Comparison of ENCODE assay signal across 35 cellular contexts in the genomic region with DNA sequence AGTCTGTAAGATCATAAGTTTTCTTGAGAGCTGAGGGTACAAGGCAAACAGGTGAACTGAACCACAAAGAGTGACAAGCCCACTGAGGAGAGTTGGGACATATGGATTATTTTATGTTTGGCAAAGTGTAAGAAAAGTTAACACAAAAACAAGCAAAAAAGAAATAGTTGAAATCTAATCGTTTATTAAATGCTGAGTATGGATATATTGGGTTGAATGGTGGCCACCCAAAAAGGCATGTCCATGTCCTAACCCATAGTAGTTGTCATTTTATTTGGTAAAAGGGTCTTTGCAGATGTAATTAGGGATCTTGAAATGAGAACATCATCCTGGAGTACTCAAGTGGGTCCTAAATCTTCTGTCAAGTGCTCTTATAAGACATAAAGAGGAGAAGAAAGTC. TPM values are rescaled to one million over a fixed set of nuclear protein-coding genes. Genes with fewer than 3 reads are reported as not detected.
"Had no signal": no experiment of that assay in that cellular context is flagged by ENCODE, and none has a peak within 500 bp of the region (broad histone marks: within the 10 kb centered on the region; RNA-seq: fewer than 3 reads in every experiment).

No MANE protein-coding gene starts in this region.

- FAIRE-seq: astrocyte, bronchial epithelial cell had no signal

- ATAC-seq: activated naive CD4-positive, alpha-beta T cell treated with anti-CD3 and anti-CD28 coated beads, Interleukin-2, amount 50 U/mL, for 72 hours; activated naive CD8-positive, alpha-beta T cell treated with anti-CD3 and anti-CD28 coated beads, Interleukin-2, amount 50 U/mL, for 24 hours; activated T-cell treated with anti-CD3 and anti-CD28 coated beads, Interleukin-2, amount 50 U/mL, for 4 hours; activated T-cell treated with anti-CD3 and anti-CD28 coated beads, Interleukin-2, amount 50 U/mL, for 72 hours; activated T-helper 17 cell treated with anti-CD3 and anti-CD28 coated beads, Interleukin-2, amount 50 U/mL, for 72 hours; body of pancreas had no signal

- H3K27me3 ChIP-seq: adrenal gland, ascending aorta, body of pancreas, brain microvascular endothelial cell, cardiac muscle cell had no signal

- H3K36me3 ChIP-seq: adrenal gland, ascending aorta, brain microvascular endothelial cell, breast epithelium, cardiac muscle cell had no signal

- DNase-seq: activated effector memory CD4-positive, alpha-beta T cell treated with anti-CD3 and anti-CD28 coated beads, Interleukin-2, amount 50 U/mL, for 16 hours; activated effector memory CD4-positive, alpha-beta T cell treated with Interleukin-2 at 50 U/mL for 16 hours; activated gamma-delta T cell; activated gamma-delta T cell treated with Interleukin-2 at 50 U/mL for 16 hours; activated naive CD4-positive, alpha-beta T cell; activated naive CD4-positive, alpha-beta T cell treated with anti-CD3 and anti-CD28 coated beads for 36 hours; activated naive CD4-positive, alpha-beta T cell treated with anti-CD3 and anti-CD28 coated beads, Interleukin-2, amount 10 ng/mL, durations not matched to agents 7 days and 5 days; activated naive CD4-positive, alpha-beta T cell treated with anti-CD3 and anti-CD28 coated beads, Interleukin-2, amount 50 U/mL, for 16 hours; activated naive CD8-positive, alpha-beta T cell treated with anti-CD3 and anti-CD28 coated beads for 36 hours; activated naive CD8-positive, alpha-beta T cell treated with anti-CD3 and anti-CD28 coated beads, Interleukin-2, amount 10 ng/mL, durations not matched to agents 7 days and 5 days; activated naive CD8-positive, alpha-beta T cell treated with anti-CD3 and anti-CD28 coated beads, Interleukin-2, amount 50 U/mL, for 24 hours; activated T-cell treated with anti-CD3 and anti-CD28 coated beads, Interleukin-2, amount 50 U/mL, for 1 hour; activated T-cell treated with anti-CD3 and anti-CD28 coated beads, Interleukin-2, amount 50 U/mL, for 24 hours; activated T-cell treated with anti-CD3 and anti-CD28 coated beads, Interleukin-2, amount 50 U/mL, for 4 hours; activated T-cell treated with anti-CD3 and anti-CD28 coated beads, Interleukin-2, amount 50 U/mL, for 48 hours; activated T-cell treated with anti-CD3 and anti-CD28 coated beads, Interleukin-2, amount 50 U/mL, for 72 hours; adrenal gland; amniotic stem cell; amygdala; anterior cingulate cortex; aorta; body of pancreas; brain microvascular endothelial cell; caudate nucleus; central memory CD4-positive, alpha-beta T cell; cerebellar nuclear complex had no signal

- H3K4me1 ChIP-seq: adrenal gland, ascending aorta, body of pancreas, breast epithelium had no signal

- H3K4me3 ChIP-seq: adrenal gland, ascending aorta, body of pancreas, breast epithelium, cardiac muscle cell had no signal

- H3K27ac ChIP-seq: adrenal gland, ascending aorta, body of pancreas, brain microvascular endothelial cell, breast epithelium, cardiac muscle cell had no signal

RNA-seq across cellular contexts. Expression of gene TWIST2, which starts 24.9 kb away (rescaled TPM):
- total RNA-seq: activated naive CD4-positive, alpha-beta T cell treated with anti-CD3 and anti-CD28 coated beads for 36 hours; activated naive CD4-positive, alpha-beta T cell treated with anti-CD3 and anti-CD28 coated beads, Interleukin-2, amount 50 U/mL, for 72 hours; activated naive CD8-positive, alpha-beta T cell treated with anti-CD3 and anti-CD28 coated beads for 36 hours; activated naive CD8-positive, alpha-beta T cell treated with anti-CD3 and anti-CD28 coated beads, Interleukin-2, amount 10 ng/mL, durations not matched to agents 7 days and 5 days; activated T-cell treated with anti-CD3 and anti-CD28 coated beads, Interleukin-2, amount 50 U/mL, for 4 hours; activated T-cell treated with anti-CD3 and anti-CD28 coated beads, Interleukin-2, amount 50 U/mL, for 72 hours; activated T-helper 1 cell treated with anti-CD3 and anti-CD28 coated beads, Interleukin-12 subunit alpha, Interleukin-12 subunit beta, Interleukin-2, Interleukin-4 antibody, amounts not matched to agents 30 ng/mL and 10 ng/mL and 1 ng/mL, durations not matched to agents 14 hours and 24 hours and 36 hours; activated T-helper 17 cell treated with anti-CD3 and anti-CD28 coated beads, Interleukin-2, amount 50 U/mL, for 72 hours; activated T-helper 2 cell treated with anti-CD3 and anti-CD28 coated beads, Interferon-gamma antibody, Interleukin-2, Interleukin-4, amounts not matched to agents 10 μg/mL and 5 μg/mL and 100 μg/mL, durations not matched to agents 14 hours and 24 hours and 36 hours; cardiac muscle cell had no signal
- polyA plus RNA-seq: cardiac muscle cell had no signal
